Comparison of ENCODE assay signal across 1 cellular context in the genomic region with DNA sequence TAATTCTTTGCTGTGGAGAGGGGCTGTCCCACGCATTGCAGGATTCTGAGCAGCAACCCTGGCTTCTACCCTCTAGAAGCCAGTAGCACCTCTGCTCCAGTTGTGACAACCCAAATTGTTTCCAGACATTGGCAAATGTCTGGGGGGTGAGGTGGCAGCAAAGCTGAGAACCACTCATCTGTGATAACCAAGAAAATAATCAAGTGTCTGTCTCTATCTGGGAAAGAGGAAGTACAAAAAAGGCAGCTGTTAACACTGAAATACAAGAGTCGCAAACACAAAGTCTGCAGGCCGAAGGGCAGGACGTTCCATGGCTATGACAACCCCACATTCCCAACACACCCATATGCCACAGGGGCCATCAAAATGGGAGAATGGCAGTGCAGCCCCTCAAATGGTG.
TF ChIP-seq lines count a peak whose summit lies in the region.

No MANE protein-coding gene starts in this region.

TF ChIP-seq in GM12878, 131 proteins besides CTCF, POLR2A, EP300 and RAD21 (continued from another document):
- no peak for TF ChIP-seq MEF2B (IDR thresholded peaks at IDR 0.05; ENCODE audit: partially characterized antibody, poor library complexity, severe bottlenecking)
- TF ChIP-seq, protein P1, sequence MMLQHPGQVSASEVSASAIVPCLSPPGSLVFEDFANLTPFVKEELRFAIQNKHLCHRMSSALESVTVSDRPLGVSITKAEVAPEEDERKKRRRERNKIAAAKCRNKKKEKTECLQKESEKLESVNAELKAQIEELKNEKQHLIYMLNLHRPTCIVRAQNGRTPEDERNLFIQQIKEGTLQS (IDR thresholded peaks at IDR 0.05; ENCODE audit: borderline replicate concordance, extremely low read depth, low read depth, low read length) = no peak
